ENCODE assay signal across 23 cellular contexts in the genomic region with DNA sequence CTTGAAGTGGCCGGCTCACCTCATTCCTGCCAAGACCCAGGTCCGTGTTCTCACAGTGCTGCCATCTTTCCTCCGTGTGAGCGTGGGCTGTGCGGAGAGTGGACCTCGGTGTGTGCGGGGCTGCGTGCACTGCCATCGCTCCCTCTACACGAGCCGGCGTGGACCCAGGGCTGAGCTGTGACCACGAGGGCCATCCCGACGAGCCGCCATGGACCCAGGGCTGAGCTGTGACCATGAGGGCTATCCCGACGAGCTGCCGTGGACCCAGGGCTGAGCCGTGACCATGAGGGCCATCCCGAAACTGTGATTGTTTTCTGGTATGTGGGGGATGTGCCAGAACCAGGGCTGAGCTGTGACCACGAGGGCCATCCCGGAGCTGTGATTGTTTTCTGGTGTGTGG. TPM values are rescaled to one million over a fixed set of nuclear protein-coding genes. Genes with fewer than 3 reads are reported as not detected.
DNase-seq lines count a peak whose midpoint lies in the region; ATAC-seq, FAIRE-seq and TF ChIP-seq lines count a peak whose summit lies in the region.
"Had no signal": no experiment of that assay in that cellular context is flagged by ENCODE, and none has a peak within 500 bp of the region (broad histone marks: within the 10 kb centered on the region; RNA-seq: fewer than 3 reads in every experiment).

No MANE protein-coding gene starts in this region.

- no peak for TF ChIP-seq RAD21 in HepG2 (CRISPR knock-in tag; IDR thresholded peaks at IDR 0.05)

- H3K79me2 ChIP-seq in HepG2 (ENCODE audit: insufficient read depth, low read length) = peaks cover 2% of the 10 kb centered on the region

- no TSS peak for BruUV-seq in HepG2 (replicated peaks; lab: Mats Ljungman, UMichigan)

- DNase-seq in HepG2 (ENCODE audit: low spot score) (no peak), right lobe of liver (no peak), right cardiac atrium (peak in 1 of 3 donors; percentile 34), A172 (ENCODE audit: low spot score) (no peak)
- no peak for DNase-seq in stimulated activated naive CD8-positive, alpha-beta T cell treated with anti-CD3 and anti-CD28 coated beads, Interleukin-15, Interleukin-2, amounts not matched to agents 100 U/mL and 50 U/mL, for 24 hours
- DNase-seq: BE2C; CD4-positive, alpha-beta T cell; COR-L47; DMS79; MG63; NCI-H1417; NCI-H1694 treated with DMSO at 0.1 percent for 48 hours; NCI-H2081 treated with DMSO at 0.1 percent for 48 hours; NCI-H2171 treated with DMSO at 0.1 percent for 48 hours; NCI-H446; NCI-H526; OCI-M1 had no signal

- H3K27ac ChIP-seq in HepG2 (ENCODE audit: extremely low read length, insufficient read depth, low read length) (no peak overlapping the region), right lobe of liver (no peak overlapping the region), right cardiac atrium (ENCODE audit: low read length) (no peak overlapping the region)

- CTCF ChIA-PET in HepG2 (lab: Yijun Ruan, JAX; ENCODE audit: low intra/inter-chr PET ratio, low total read pairs) = no interaction called here

- TF ChIP-seq CTCF in HepG2 (CRISPR knock-in tag; IDR thresholded peaks at IDR 0.05) = no peak
- no peak for TF ChIP-seq CTCF in right lobe of liver (IDR thresholded peaks at IDR 0.05)

- H2AFZ ChIP-seq in HepG2 (ENCODE audit: low read length) = no peak overlapping the region

- H3K4me1 ChIP-seq in HepG2 (ENCODE audit: insufficient read depth, low read length) = no peaks in the 10 kb centered on the region
- H3K4me1 ChIP-seq in right lobe of liver = no peaks in the 10 kb centered on the region
- no peaks in the 10 kb centered on the region for H3K4me1 ChIP-seq in right cardiac atrium (ENCODE audit: control insufficient read depth, insufficient read depth, low read length)
- H3K4me1 ChIP-seq: BE2C had no signal

- no peak overlapping the region for H3K4me2 ChIP-seq in HepG2 (ENCODE audit: low read depth, low read length)

- no peak for FAIRE-seq in HepG2 (lab: Jason Lieb, UNC)
- FAIRE-seq: GM19239, RCC 7860 had no signal

- H3K9ac ChIP-seq in HepG2 (ENCODE audit: insufficient read depth, low read depth, low read length) = no peak overlapping the region

- intact Hi-C loops in HepG2 (cut with micrococcal nuclease; ENCODE audit: unreplicated experiment) = no loop called here
- intact Hi-C loops in right lobe of liver (cut with DNase I) = no loop called here
- intact Hi-C loops in right cardiac atrium (cut with DNase I) = no loop called here

- H3K36me3 ChIP-seq in HepG2 (replicated peaks in 1 of 2; ENCODE audit: control insufficient read depth in 1 of 2, insufficient read depth in 2 of 2, low read length in 2 of 2) = no peaks in the 10 kb centered on the region; a peak in 2 of 5 replicates
- no peaks in the 10 kb centered on the region for H3K36me3 ChIP-seq in right lobe of liver
- H3K36me3 ChIP-seq: BE2C, MG63 had no signal

- 94% methylated on average over 22 of the region's 23 CpGs for WGBS in HepG2 (ENCODE audit: low lambda C conversion rate)
- WGBS in right lobe of liver (ENCODE audit: insufficient coverage, low coverage, low lambda C conversion rate, missing lambda C conversion rate) = 100% methylated on average over 1 of the region's 23 CpGs
- 88% methylated on average over 23 of the region's 23 CpGs for WGBS in right cardiac atrium

- H3K4me3 ChIP-seq in HepG2 (replicated peaks in 1 of 3; ENCODE audit: insufficient read depth in 1 of 3, low read depth in 2 of 3, low read length in 3 of 3) (no peak overlapping the region), right lobe of liver (no peak overlapping the region), right cardiac atrium (ENCODE audit: low read length) (no peak overlapping the region)
- H3K4me3 ChIP-seq: MG63 had no signal

- H4K20me1 ChIP-seq in HepG2 (ENCODE audit: insufficient read depth, low read length) = peaks cover 2% of the 10 kb centered on the region; the same call in 1 of the 2 replicates

- in situ Hi-C loops in HepG2 (cut with HindIII; ENCODE audit: extremely low pct_ligation_motif_present, low pct_unique_long_range_greater_than_20kb) = no loop called here

- TF ChIP-seq EP300 in HepG2 (IDR thresholded peaks at IDR 0.05; ENCODE audit: low read depth in 2 of 2, low read length in 2 of 2) (no peak), HepG2 (CRISPR knock-in tag; IDR thresholded peaks at IDR 0.05; ENCODE audit: borderline replicate concordance) (no peak)

- TF ChIP-seq POLR2A in HepG2 (IDR thresholded peaks at IDR 0.05; ENCODE audit: insufficient read depth in 1 of 2, low read depth in 2 of 2, low read length in 2 of 2) (no peak), right lobe of liver (IDR thresholded peaks at IDR 0.05) (no peak)

- H3K27me3 ChIP-seq in HepG2 (ENCODE audit: control insufficient read depth in 1 of 2, insufficient read depth in 2 of 2, low read length in 2 of 2) (no peaks in the 10 kb centered on the region), right lobe of liver (no peaks in the 10 kb centered on the region), right cardiac atrium (ENCODE audit: control insufficient read depth, insufficient read depth) (no peaks in the 10 kb centered on the region)
- H3K27me3 ChIP-seq: BE2C, MG63 had no signal

- ATAC-seq in HepG2 (no peak), right lobe of liver (no peak), right cardiac atrium (peak; percentile 5)
- no peak for ATAC-seq in stimulated activated naive CD8-positive, alpha-beta T cell treated with anti-CD3 and anti-CD28 coated beads, Interleukin-15, Interleukin-2, amounts not matched to agents 100 U/mL and 50 U/mL, for 24 hours

- POLR2A ChIA-PET in HepG2 (lab: Yijun Ruan, JAX) = no interaction called here

- no peaks in the 10 kb centered on the region for H3K9me3 ChIP-seq in HepG2 (ENCODE audit: low read length)
- no peaks in the 10 kb centered on the region for H3K9me3 ChIP-seq in right lobe of liver
- H3K9me3 ChIP-seq in right cardiac atrium (ENCODE audit: control insufficient read depth, low read length) = no peaks in the 10 kb centered on the region
- H3K9me3 ChIP-seq: BE2C, MG63 had no signal

RNA-seq across cellular contexts. Expression of a gene that starts 8.9 kb away (rescaled TPM):
- total RNA-seq in HepG2 (2016; rRNA removed; fragmentation: Illumina TruSeq; extraction: Trizol) (128 and 187 TPM in 2 replicates), right lobe of liver (10 to 100 TPM; 10.2 to 57.1 (median 15.2) TPM), right cardiac atrium (10 to 100 TPM; 29.8 to 32.0 (median 31.2) TPM)
- 86.8 and 92.1 TPM in 2 replicates for total RNA-seq in HepG2 (2016; cell fraction: cytosol; rRNA removed; fragmentation: Illumina TruSeq; extraction: Trizol; ENCODE audit: low read depth)
- total RNA-seq in HepG2 (2016; cell fraction: insoluble cytoplasmic fraction; rRNA removed; fragmentation: Illumina TruSeq; extraction: Trizol) = 110 and 194 TPM in 2 replicates
- total RNA-seq in HepG2 (2016; cell fraction: membrane; rRNA removed; fragmentation: Illumina TruSeq; extraction: Trizol) = 93.3 and 93.5 TPM in 2 replicates
- total RNA-seq in HepG2 (2016; cell fraction: nucleus; rRNA removed; fragmentation: Illumina TruSeq; extraction: Trizol) = 150 and 173 TPM in 2 replicates
- polyA plus RNA-seq in HepG2 (2011; rRNA removed) (28.1 and 68.9 TPM in 2 replicates), right cardiac atrium (35.9 TPM)
- 33.1 and 34.9 TPM in 2 replicates for polyA plus RNA-seq in HepG2 (2011; cell fraction: cytosol; rRNA removed)
- polyA plus RNA-seq in HepG2 (2011; cell fraction: nucleus; rRNA removed) = 340 and 407 TPM in 2 replicates
- 81.3 and 104 TPM in 2 replicates for polyA plus RNA-seq in HepG2 (2012)
- polyA plus RNA-seq in HepG2 (2016; cell fraction: cytosol; fragmentation: Illumina TruSeq; extraction: Trizol; ENCODE audit: low read depth) = 49.5 and 55.8 TPM in 2 replicates
- polyA plus RNA-seq in HepG2 (2016; cell fraction: insoluble cytoplasmic fraction; fragmentation: Illumina TruSeq; extraction: Trizol; ENCODE audit: low read depth) = 117 and 128 TPM in 2 replicates
- 64.4 TPM in 2 replicates for polyA plus RNA-seq in HepG2 (2016; cell fraction: membrane; fragmentation: Illumina TruSeq; extraction: Trizol; ENCODE audit: low read depth)
- polyA plus RNA-seq in HepG2 (2016; cell fraction: nucleus; fragmentation: Illumina TruSeq; extraction: Trizol; ENCODE audit: insufficient read depth, low read depth) = 435 and 459 TPM in 2 replicates
- polyA minus RNA-seq in HepG2 (2011; rRNA and poly(A)+ RNA removed; ENCODE audit: low replicate concordance) = 8.9 and 43.8 TPM in 2 replicates
- polyA minus RNA-seq in HepG2 (2011; cell fraction: cytosol; rRNA and poly(A)+ RNA removed) = 24.2 and 37.5 TPM in 2 replicates
- 34.4 and 55.3 TPM in 2 replicates for polyA minus RNA-seq in HepG2 (2011; cell fraction: nucleus; rRNA and poly(A)+ RNA removed)
- 53.8 and 56.3 TPM in 2 replicates for total RNA-seq in A172 (2014; rRNA removed; shearing (Covaris generic))

RNA-seq across cellular contexts. Expression of a gene that starts 14.5 kb away (rescaled TPM):
- total RNA-seq in HepG2 (2016; rRNA removed; fragmentation: Illumina TruSeq; extraction: Trizol) (0.09 and 0.18 TPM in 2 replicates), right lobe of liver (under 1 TPM; 0.15 to 0.98 (median 0.35) TPM), right cardiac atrium (1 to 10 TPM in 3 of 4 donors, under 1 TPM in 1; 0.39 to 2.8 (median 1.6) TPM)
- total RNA-seq in HepG2 (2016; cell fraction: cytosol; rRNA removed; fragmentation: Illumina TruSeq; extraction: Trizol; ENCODE audit: low read depth) = not detected in 2 replicates
- total RNA-seq in HepG2 (2016; cell fraction: insoluble cytoplasmic fraction; rRNA removed; fragmentation: Illumina TruSeq; extraction: Trizol) = 0.13 and 0.17 TPM in 2 replicates
- total RNA-seq in HepG2 (2016; cell fraction: membrane; rRNA removed; fragmentation: Illumina TruSeq; extraction: Trizol) = 0.12 TPM in 1 of 2 replicates, not detected in the other
- not detected in 2 replicates for total RNA-seq in HepG2 (2016; cell fraction: nucleus; rRNA removed; fragmentation: Illumina TruSeq; extraction: Trizol)
- polyA plus RNA-seq in HepG2 (2011; rRNA removed) (0.18 and 0.40 TPM in 2 replicates), right cardiac atrium (2.7 TPM)
- polyA plus RNA-seq in HepG2 (2011; cell fraction: cytosol; rRNA removed) = 0.18 and 0.44 TPM in 2 replicates
- 0.35 and 0.64 TPM in 2 replicates for polyA plus RNA-seq in HepG2 (2011; cell fraction: nucleus; rRNA removed)
- polyA plus RNA-seq in HepG2 (2012) = 0.40 and 0.47 TPM in 2 replicates
- polyA plus RNA-seq in HepG2 (2016; cell fraction: cytosol; fragmentation: Illumina TruSeq; extraction: Trizol; ENCODE audit: low read depth) = 0.08 TPM in 1 of 2 replicates, not detected in the other
- polyA plus RNA-seq in HepG2 (2016; cell fraction: insoluble cytoplasmic fraction; fragmentation: Illumina TruSeq; extraction: Trizol; ENCODE audit: low read depth) = 0.26 TPM in 1 of 2 replicates, not detected in the other
- polyA plus RNA-seq in HepG2 (2016; cell fraction: membrane; fragmentation: Illumina TruSeq; extraction: Trizol; ENCODE audit: low read depth) = 0.15 and 0.21 TPM in 2 replicates
- polyA plus RNA-seq in HepG2 (2016; cell fraction: nucleus; fragmentation: Illumina TruSeq; extraction: Trizol; ENCODE audit: insufficient read depth, low read depth) = 0.27 TPM in 1 of 2 replicates, not detected in the other
- 0.84 TPM in 1 of 2 replicates, not detected in the other for polyA minus RNA-seq in HepG2 (2011; rRNA and poly(A)+ RNA removed; ENCODE audit: low replicate concordance)
- not detected in 2 replicates for polyA minus RNA-seq in HepG2 (2011; cell fraction: cytosol; rRNA and poly(A)+ RNA removed)
- polyA minus RNA-seq in HepG2 (2011; cell fraction: nucleus; rRNA and poly(A)+ RNA removed) = not detected in 2 replicates
- total RNA-seq in A172 (2014; rRNA removed; shearing (Covaris generic)) = not detected in 2 replicates
- total RNA-seq: A673, SK-MEL-5 had no signal

RNA-seq across cellular contexts. Expression of a gene that starts 21.0 kb away (rescaled TPM):
- total RNA-seq in HepG2 (2016; rRNA removed; fragmentation: Illumina TruSeq; extraction: Trizol) (84.2 and 250 TPM in 2 replicates), right lobe of liver (10 to 100 TPM; 22.8 to 70.0 (median 41.3) TPM), right cardiac atrium (100 to 1,000 TPM in 1 of 4 donors, 10 to 100 TPM in 3; 53.9 to 101 (median 70.7) TPM)
- 92.1 and 114 TPM in 2 replicates for total RNA-seq in HepG2 (2016; cell fraction: cytosol; rRNA removed; fragmentation: Illumina TruSeq; extraction: Trizol; ENCODE audit: low read depth)
- total RNA-seq in HepG2 (2016; cell fraction: insoluble cytoplasmic fraction; rRNA removed; fragmentation: Illumina TruSeq; extraction: Trizol) = 90.4 and 246 TPM in 2 replicates
- total RNA-seq in HepG2 (2016; cell fraction: membrane; rRNA removed; fragmentation: Illumina TruSeq; extraction: Trizol) = 55.3 and 74.3 TPM in 2 replicates
- total RNA-seq in HepG2 (2016; cell fraction: nucleus; rRNA removed; fragmentation: Illumina TruSeq; extraction: Trizol) = 170 and 197 TPM in 2 replicates
- polyA plus RNA-seq in HepG2 (2011; rRNA removed) (196 and 258 TPM in 2 replicates), right cardiac atrium (84.2 TPM)
- 338 and 484 TPM in 2 replicates for polyA plus RNA-seq in HepG2 (2011; cell fraction: cytosol; rRNA removed)
- polyA plus RNA-seq in HepG2 (2011; cell fraction: nucleus; rRNA removed) = 620 and 660 TPM in 2 replicates
- polyA plus RNA-seq in HepG2 (2012) = 207 and 213 TPM in 2 replicates
- 111 and 128 TPM in 2 replicates for polyA plus RNA-seq in HepG2 (2016; cell fraction: cytosol; fragmentation: Illumina TruSeq; extraction: Trizol; ENCODE audit: low read depth)
- 97.6 and 108 TPM in 2 replicates for polyA plus RNA-seq in HepG2 (2016; cell fraction: insoluble cytoplasmic fraction; fragmentation: Illumina TruSeq; extraction: Trizol; ENCODE audit: low read depth)
- polyA plus RNA-seq in HepG2 (2016; cell fraction: membrane; fragmentation: Illumina TruSeq; extraction: Trizol; ENCODE audit: low read depth) = 58.9 and 66.6 TPM in 2 replicates
- polyA plus RNA-seq in HepG2 (2016; cell fraction: nucleus; fragmentation: Illumina TruSeq; extraction: Trizol; ENCODE audit: insufficient read depth, low read depth) = 462 and 471 TPM in 2 replicates
- 170 and 432 TPM in 2 replicates for polyA minus RNA-seq in HepG2 (2011; rRNA and poly(A)+ RNA removed; ENCODE audit: low replicate concordance)
- polyA minus RNA-seq in HepG2 (2011; cell fraction: cytosol; rRNA and poly(A)+ RNA removed) = 173 and 183 TPM in 2 replicates
- 79.1 and 82.6 TPM in 2 replicates for polyA minus RNA-seq in HepG2 (2011; cell fraction: nucleus; rRNA and poly(A)+ RNA removed)
- total RNA-seq in A172 (2014; rRNA removed; shearing (Covaris generic)) = 0.19 TPM in 1 of 2 replicates, not detected in the other
- total RNA-seq: H4 had no signal

RNA-seq across cellular contexts. Expression of a gene that starts 33.4 kb away (rescaled TPM):
- total RNA-seq in HepG2 (2016; rRNA removed; fragmentation: Illumina TruSeq; extraction: Trizol) (not detected in 2 replicates), right lobe of liver (not detected), right cardiac atrium (not detected)
- not detected in 2 replicates for total RNA-seq in HepG2 (2016; cell fraction: cytosol; rRNA removed; fragmentation: Illumina TruSeq; extraction: Trizol; ENCODE audit: low read depth)
- not detected in 2 replicates for total RNA-seq in HepG2 (2016; cell fraction: insoluble cytoplasmic fraction; rRNA removed; fragmentation: Illumina TruSeq; extraction: Trizol)
- total RNA-seq in HepG2 (2016; cell fraction: membrane; rRNA removed; fragmentation: Illumina TruSeq; extraction: Trizol) = not detected in 2 replicates
- not detected in 2 replicates for total RNA-seq in HepG2 (2016; cell fraction: nucleus; rRNA removed; fragmentation: Illumina TruSeq; extraction: Trizol)
- polyA plus RNA-seq in HepG2 (2011; rRNA removed) (not detected in 2 replicates), right cardiac atrium (not detected)
- polyA plus RNA-seq in HepG2 (2011; cell fraction: cytosol; rRNA removed) = not detected in 2 replicates
- not detected in 2 replicates for polyA plus RNA-seq in HepG2 (2011; cell fraction: nucleus; rRNA removed)
- polyA plus RNA-seq in HepG2 (2012) = not detected in 2 replicates
- not detected in 2 replicates for polyA plus RNA-seq in HepG2 (2016; cell fraction: cytosol; fragmentation: Illumina TruSeq; extraction: Trizol; ENCODE audit: low read depth)
- polyA plus RNA-seq in HepG2 (2016; cell fraction: insoluble cytoplasmic fraction; fragmentation: Illumina TruSeq; extraction: Trizol; ENCODE audit: low read depth) = not detected in 2 replicates
- polyA plus RNA-seq in HepG2 (2016; cell fraction: membrane; fragmentation: Illumina TruSeq; extraction: Trizol; ENCODE audit: low read depth) = not detected in 2 replicates
- not detected in 2 replicates for polyA plus RNA-seq in HepG2 (2016; cell fraction: nucleus; fragmentation: Illumina TruSeq; extraction: Trizol; ENCODE audit: insufficient read depth, low read depth)
- polyA minus RNA-seq in HepG2 (2011; rRNA and poly(A)+ RNA removed; ENCODE audit: low replicate concordance) = not detected in 2 replicates
- polyA minus RNA-seq in HepG2 (2011; cell fraction: cytosol; rRNA and poly(A)+ RNA removed) = not detected in 2 replicates
- not detected in 2 replicates for polyA minus RNA-seq in HepG2 (2011; cell fraction: nucleus; rRNA and poly(A)+ RNA removed)
- not detected in 2 replicates for total RNA-seq in A172 (2014; rRNA removed; shearing (Covaris generic))
- total RNA-seq: H4, LHCN-M2, SK-MEL-5 had no signal

RNA-seq across cellular contexts. Expression of a gene that starts 34.4 kb away (rescaled TPM):
- 15.1 and 23.0 TPM in 2 replicates for total RNA-seq in HepG2 (2016; rRNA removed; fragmentation: Illumina TruSeq; extraction: Trizol)
- 36.0 and 37.2 TPM in 2 replicates for total RNA-seq in HepG2 (2016; cell fraction: cytosol; rRNA removed; fragmentation: Illumina TruSeq; extraction: Trizol; ENCODE audit: low read depth)
- total RNA-seq in HepG2 (2016; cell fraction: insoluble cytoplasmic fraction; rRNA removed; fragmentation: Illumina TruSeq; extraction: Trizol) = 17.3 and 23.3 TPM in 2 replicates
- 41.6 and 45.9 TPM in 2 replicates for total RNA-seq in HepG2 (2016; cell fraction: membrane; rRNA removed; fragmentation: Illumina TruSeq; extraction: Trizol)
- total RNA-seq in HepG2 (2016; cell fraction: nucleus; rRNA removed; fragmentation: Illumina TruSeq; extraction: Trizol) = 14.0 and 14.1 TPM in 2 replicates
- polyA plus RNA-seq in HepG2 (2011; rRNA removed) = 21.4 and 26.2 TPM in 2 replicates
- 14.8 and 24.4 TPM in 2 replicates for polyA plus RNA-seq in HepG2 (2011; cell fraction: cytosol; rRNA removed)
- polyA plus RNA-seq in HepG2 (2011; cell fraction: nucleus; rRNA removed) = 83.8 and 91.3 TPM in 2 replicates
- polyA plus RNA-seq in HepG2 (2012) = 12.2 and 16.1 TPM in 2 replicates
- 22.9 and 25.4 TPM in 2 replicates for polyA plus RNA-seq in HepG2 (2016; cell fraction: cytosol; fragmentation: Illumina TruSeq; extraction: Trizol; ENCODE audit: low read depth)
- 19.2 and 20.2 TPM in 2 replicates for polyA plus RNA-seq in HepG2 (2016; cell fraction: insoluble cytoplasmic fraction; fragmentation: Illumina TruSeq; extraction: Trizol; ENCODE audit: low read depth)
- 32.0 and 34.1 TPM in 2 replicates for polyA plus RNA-seq in HepG2 (2016; cell fraction: membrane; fragmentation: Illumina TruSeq; extraction: Trizol; ENCODE audit: low read depth)
- polyA plus RNA-seq in HepG2 (2016; cell fraction: nucleus; fragmentation: Illumina TruSeq; extraction: Trizol; ENCODE audit: insufficient read depth, low read depth) = 36.7 and 43.4 TPM in 2 replicates
- polyA minus RNA-seq in HepG2 (2011; rRNA and poly(A)+ RNA removed; ENCODE audit: low replicate concordance) = 11.5 and 25.6 TPM in 2 replicates
- 12.9 and 17.8 TPM in 2 replicates for polyA minus RNA-seq in HepG2 (2011; cell fraction: cytosol; rRNA and poly(A)+ RNA removed)
- 14.2 and 18.7 TPM in 2 replicates for polyA minus RNA-seq in HepG2 (2011; cell fraction: nucleus; rRNA and poly(A)+ RNA removed)
- 10 to 100 TPM in 2 of 6 experiments, 1 to 10 TPM in 4; 8.1 to 12.8 (median 10.0) TPM for total RNA-seq in right lobe of liver
- 10 to 100 TPM; 15.0 to 23.8 (median 19.2) TPM for total RNA-seq in right cardiac atrium
- 18.4 TPM for polyA plus RNA-seq in right cardiac atrium
- 43.6 and 51.2 TPM in 2 replicates for total RNA-seq in A172 (2014; rRNA removed; shearing (Covaris generic))

Comparison
In these comparisons a context has a peak if more than half of its experiments do, and no peak if none do; other contexts are left out.
1. ATAC-seq: peak in right cardiac atrium (2 of 2); none in HepG2 (single experiment), right lobe of liver (0 of 4) and stimulated activated naive CD8-positive, alpha-beta T cell treated with anti-CD3 and anti-CD28 coated beads, Interleukin-15, Interleukin-2, amounts not matched to agents 100 U/mL and 50 U/mL, for 24 hours (single experiment).
2. RNA of a gene that starts 21.0 kb away (total RNA-seq): 55.3 to 250 TPM in HepG2, 53.9 to 101 TPM in right cardiac atrium and 22.8 to 70.0 TPM in right lobe of liver; 0.19 TPM in A172; every median in the first group is over 10 times any median in the second.